In genomic region chr16:28621756-28622155, GRCh38 we compare ENCODE assay signal across 14 cellular contexts. TPM values are rescaled to one million over a fixed set of nuclear protein-coding genes. Genes with fewer than 3 reads are reported as not detected.
DNase-seq lines count a peak whose midpoint lies in the region; ATAC-seq and TF ChIP-seq lines count a peak whose summit lies in the region.
"Had no signal": no experiment of that assay in that cellular context is flagged by ENCODE, and none has a peak within 500 bp of the region (broad histone marks: within the 10 kb centered on the region; RNA-seq: fewer than 3 reads in every experiment).

No MANE protein-coding gene starts in this region.

- H3K4me1 Mint-ChIP-seq in activated CD8-positive, alpha-beta memory T cell treated with anti-CD3 and anti-CD28 coated beads, Interleukin-2, amount 10 ng/mL, durations not matched to agents 7 days and 5 days, result peaks cover 19% of the 10 kb centered on the region
- peaks cover 11 to 25% (median 13%) of the 10 kb centered on the region in 3 donors for H3K4me1 Mint-ChIP-seq in IgD-negative memory B cell
- H3K4me1 Mint-ChIP-seq in activated T-helper 17 cell treated with anti-CD3 and anti-CD28 coated beads, Interleukin-2, amount 50 U/mL, for 72 hours, result peaks cover 5% of the 10 kb centered on the region
- peaks cover 21% of the 10 kb centered on the region for H3K4me1 Mint-ChIP-seq in neural crest cell

- DNase-seq in activated CD8-positive, alpha-beta memory T cell treated with anti-CD3 and anti-CD28 coated beads, Interleukin-2, amount 10 ng/mL, durations not matched to agents 7 days and 5 days, result no peak
- DNase-seq in activated CD8-positive, alpha-beta memory T cell treated with anti-CD3 and anti-CD28 coated beads, Interleukin-2, amount 50 U/mL, for 48 hours, result no peak
- no peak for DNase-seq in neural crest cell (ENCODE audit: low read depth, low spot score)
- DNase-seq in NOMO-1 (lab: John Stamatoyannopoulos, UW; ENCODE audit: unreplicated experiment in 2 of 2), result no peak
- DNase-seq in DMS 273 treated with DMSO at 0.1 percent for 48 hours (lab: John Stamatoyannopoulos, UW), result no peak
- DNase-seq: activated CD4-positive, CD25-positive, alpha-beta regulatory T cell treated with anti-CD3 and anti-CD28 coated beads, Interleukin-2, amount 50 U/mL, for 72 hours; islet precursor cell; midbrain; NCI-H2227 treated with DMSO at 0.1 percent for 48 hours had no signal

- H3K4me3 Mint-ChIP-seq in activated CD8-positive, alpha-beta memory T cell treated with anti-CD3 and anti-CD28 coated beads, Interleukin-2, amount 10 ng/mL, durations not matched to agents 7 days and 5 days, result peak overlapping the region; percentile 81
- H3K4me3 Mint-ChIP-seq in IgD-negative memory B cell (peak overlapping the region; percentile 2 to 82 (median 42)), neural crest cell (no peak overlapping the region)
- H3K4me3 Mint-ChIP-seq in activated T-helper 17 cell treated with anti-CD3 and anti-CD28 coated beads, Interleukin-2, amount 50 U/mL, for 72 hours, result peak overlapping the region; percentile 80

- peaks cover 7% of the 10 kb centered on the region for H3K36me3 Mint-ChIP-seq in activated CD8-positive, alpha-beta memory T cell treated with anti-CD3 and anti-CD28 coated beads, Interleukin-2, amount 10 ng/mL, durations not matched to agents 7 days and 5 days
- H3K36me3 Mint-ChIP-seq in IgD-negative memory B cell (no peaks in the 10 kb centered on the region), neural crest cell (ENCODE audit: low read depth) (no peaks in the 10 kb centered on the region)
- H3K36me3 Mint-ChIP-seq in activated T-helper 17 cell treated with anti-CD3 and anti-CD28 coated beads, Interleukin-2, amount 50 U/mL, for 72 hours (ENCODE audit: low read depth), result peaks cover 41% of the 10 kb centered on the region

- H3K27me3 Mint-ChIP-seq in activated CD8-positive, alpha-beta memory T cell treated with anti-CD3 and anti-CD28 coated beads, Interleukin-2, amount 10 ng/mL, durations not matched to agents 7 days and 5 days, result peaks cover 6% of the 10 kb centered on the region
- H3K27me3 Mint-ChIP-seq in IgD-negative memory B cell (peaks cover 4% of the 10 kb centered on the region), neural crest cell (ENCODE audit: low read depth) (no peaks in the 10 kb centered on the region)
- no peaks in the 10 kb centered on the region for H3K27me3 Mint-ChIP-seq in activated T-helper 17 cell treated with anti-CD3 and anti-CD28 coated beads, Interleukin-2, amount 50 U/mL, for 72 hours

- no peak for ATAC-seq in activated CD8-positive, alpha-beta memory T cell treated with anti-CD3 and anti-CD28 coated beads, Interleukin-2, amount 10 ng/mL, durations not matched to agents 7 days and 5 days
- no peak for ATAC-seq in activated T-helper 17 cell treated with anti-CD3 and anti-CD28 coated beads, Interleukin-2, amount 50 U/mL, for 72 hours (replicated peaks)
- ATAC-seq in HG03196 (IDR thresholded peaks at IDR 0.05; ENCODE audit: unreplicated experiment), result no peak
- ATAC-seq: gastroesophageal sphincter had no signal

- H3K27ac Mint-ChIP-seq in activated CD8-positive, alpha-beta memory T cell treated with anti-CD3 and anti-CD28 coated beads, Interleukin-2, amount 10 ng/mL, durations not matched to agents 7 days and 5 days, result peak overlapping the region; percentile 36
- H3K27ac Mint-ChIP-seq in IgD-negative memory B cell (peak overlapping the region in 1 of 3 donors; percentile 21), neural crest cell (ENCODE audit: unreplicated experiment) (peak overlapping the region; percentile 44)
- H3K27ac Mint-ChIP-seq in activated T-helper 17 cell treated with anti-CD3 and anti-CD28 coated beads, Interleukin-2, amount 50 U/mL, for 72 hours, result no peak overlapping the region

- TF ChIP-seq CTCF in neural crest cell (conservative IDR thresholded peaks at IDR 0.05), result no peak

- no peaks in the 10 kb centered on the region for H3K9me3 Mint-ChIP-seq in activated CD8-positive, alpha-beta memory T cell treated with anti-CD3 and anti-CD28 coated beads, Interleukin-2, amount 10 ng/mL, durations not matched to agents 7 days and 5 days (ENCODE audit: low read depth)
- H3K9me3 Mint-ChIP-seq in IgD-negative memory B cell (no peaks in the 10 kb centered on the region), neural crest cell (no peaks in the 10 kb centered on the region)
- H3K9me3 Mint-ChIP-seq in activated T-helper 17 cell treated with anti-CD3 and anti-CD28 coated beads, Interleukin-2, amount 50 U/mL, for 72 hours, result no peaks in the 10 kb centered on the region

- CTCF ChIA-PET in activated CD8-positive, alpha-beta memory T cell treated with anti-CD3 and anti-CD28 coated beads, Interleukin-2, amount 10 ng/mL, durations not matched to agents 7 days and 5 days (lab: Charles Lee), result no interaction called here

RNA-seq across cellular contexts. Expression of gene SULT1A1, which starts 11.9 kb away (rescaled TPM):
- 10 to 100 TPM; 13.5 to 14.1 TPM for total RNA-seq in activated CD8-positive, alpha-beta memory T cell treated with anti-CD3 and anti-CD28 coated beads, Interleukin-2, amount 10 ng/mL, durations not matched to agents 7 days and 5 days
- 8.2 TPM for polyA plus RNA-seq in IgD-negative memory B cell
- 1 to 10 TPM; 5.9 to 7.1 TPM for total RNA-seq in activated T-helper 17 cell treated with anti-CD3 and anti-CD28 coated beads, Interleukin-2, amount 50 U/mL, for 72 hours
- total RNA-seq in neural crest cell, result 0.96 and 1.7 TPM in 2 replicates

RNA-seq across cellular contexts. Expression of gene NPIPB8, which starts 16.1 kb away (rescaled TPM):
- total RNA-seq in activated CD8-positive, alpha-beta memory T cell treated with anti-CD3 and anti-CD28 coated beads, Interleukin-2, amount 10 ng/mL, durations not matched to agents 7 days and 5 days, result 1 to 10 TPM; 1.0 to 1.5 TPM
- not detected for polyA plus RNA-seq in IgD-negative memory B cell
- not detected for total RNA-seq in activated T-helper 17 cell treated with anti-CD3 and anti-CD28 coated beads, Interleukin-2, amount 50 U/mL, for 72 hours
- total RNA-seq in neural crest cell, result not detected in 2 replicates
- total RNA-seq: gastroesophageal sphincter had no signal

RNA-seq across cellular contexts. Expression of gene SULT1A2, which starts 24.9 kb away (rescaled TPM):
- under 1 TPM in 1 of 2 experiments, not detected in 1; 0.20 TPM for total RNA-seq in activated CD8-positive, alpha-beta memory T cell treated with anti-CD3 and anti-CD28 coated beads, Interleukin-2, amount 10 ng/mL, durations not matched to agents 7 days and 5 days
- polyA plus RNA-seq in IgD-negative memory B cell, result not detected
- total RNA-seq in activated T-helper 17 cell treated with anti-CD3 and anti-CD28 coated beads, Interleukin-2, amount 50 U/mL, for 72 hours, result under 1 TPM in 1 of 2 donors, not detected in 1; 0.48 TPM
- total RNA-seq in neural crest cell, result 0.23 TPM in 1 of 2 replicates, not detected in the other
- total RNA-seq: suprapubic skin had no signal
